ENCODE assay signal across 9 cellular contexts in the genomic region with DNA sequence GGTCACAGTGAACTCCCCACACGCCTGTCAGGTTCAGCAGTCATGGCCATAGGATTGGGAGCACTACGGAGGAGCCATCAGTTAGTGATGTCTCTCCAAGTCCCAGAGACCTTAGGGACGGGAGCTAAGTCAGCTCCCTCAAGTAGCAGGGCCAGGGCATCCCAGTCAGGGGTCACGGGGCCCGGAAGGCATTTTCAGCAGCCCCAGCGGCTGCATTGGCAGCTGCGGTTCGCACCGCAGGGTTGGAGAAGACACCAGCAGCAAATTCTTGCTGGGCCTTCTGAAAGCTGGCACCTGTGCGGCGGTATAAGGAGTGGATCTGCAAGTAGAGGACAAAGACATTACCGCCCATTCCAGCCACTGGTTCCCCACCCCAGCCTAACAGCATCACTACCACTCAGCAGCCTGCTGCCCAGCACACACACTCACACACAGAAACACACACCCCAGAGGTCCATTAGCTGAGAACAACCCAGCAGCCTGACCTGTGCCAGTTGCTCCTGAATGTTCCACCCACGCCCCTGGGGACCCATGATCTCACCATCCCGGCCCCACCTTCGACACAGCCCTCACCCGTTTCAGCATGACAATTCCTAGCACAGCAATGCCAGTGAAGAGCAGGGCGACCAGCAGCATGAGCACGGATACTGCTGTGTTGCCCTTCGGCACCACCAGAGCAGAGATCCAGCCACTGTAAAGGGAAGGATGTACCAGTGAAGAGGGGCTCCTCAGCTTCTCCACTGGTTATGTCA. TPM values are rescaled to one million over a fixed set of nuclear protein-coding genes. Genes with fewer than 3 reads are reported as not detected.
DNase-seq lines count a peak whose midpoint lies in the region; ATAC-seq, FAIRE-seq and TF ChIP-seq lines count a peak whose summit lies in the region.
"Had no signal": no experiment of that assay in that cellular context is flagged by ENCODE, and none has a peak within 500 bp of the region (broad histone marks: within the 10 kb centered on the region; RNA-seq: fewer than 3 reads in every experiment).

No MANE protein-coding gene starts in this region.

- FAIRE-seq in H54 (lab: Jason Lieb, UNC) = no peak

- H3K4me3 ChIP-seq in iPS-18a (ENCODE audit: low read length) = peak overlapping the region; percentile 67

- H3K36me3 ChIP-seq in iPS-18a (ENCODE audit: control insufficient read depth, low read depth, low read length) = peaks cover 9% of the 10 kb centered on the region

- no peak overlapping the region for H3K9ac ChIP-seq in iPS-18a (ENCODE audit: low read length)

- no peak for ATAC-seq in activated naive CD8-positive, alpha-beta T cell treated with anti-CD3 and anti-CD28 coated beads, Interleukin-2, amount 10 ng/mL, durations not matched to agents 7 days and 5 days (ENCODE audit: low read depth)
- ATAC-seq in stimulated activated effector memory CD8-positive, alpha-beta T cell treated with anti-CD3 and anti-CD28 coated beads, Interleukin-12 subunit alpha, Interleukin-12 subunit beta, amount 100 ng/mL, for 72 hours = no peak

- no peaks in the 10 kb centered on the region for H3K27me3 ChIP-seq in iPS-18a (ENCODE audit: control insufficient read depth, insufficient read depth, low read length)
- H3K27me3 ChIP-seq: brain microvascular endothelial cell had no signal

- peaks cover 55% of the 10 kb centered on the region for H3K4me1 Mint-ChIP-seq in HFFc6 (ENCODE audit: low read depth)
- H3K4me1 Mint-ChIP-seq in activated naive CD8-positive, alpha-beta T cell treated with anti-CD3 and anti-CD28 coated beads, Interleukin-2, amount 10 ng/mL, durations not matched to agents 7 days and 5 days = peaks cover 20% of the 10 kb centered on the region
- H3K4me1 Mint-ChIP-seq in stimulated activated effector memory CD8-positive, alpha-beta T cell treated with anti-CD3 and anti-CD28 coated beads, Interleukin-12 subunit alpha, Interleukin-12 subunit beta, amount 100 ng/mL, for 72 hours = peaks cover 57% of the 10 kb centered on the region

- H3K36me3 Mint-ChIP-seq in HFFc6 (ENCODE audit: low read depth) = peaks cover 18% of the 10 kb centered on the region
- H3K36me3 Mint-ChIP-seq in activated naive CD8-positive, alpha-beta T cell treated with anti-CD3 and anti-CD28 coated beads, Interleukin-2, amount 10 ng/mL, durations not matched to agents 7 days and 5 days = peaks cover 8% of the 10 kb centered on the region
- H3K36me3 Mint-ChIP-seq in stimulated activated effector memory CD8-positive, alpha-beta T cell treated with anti-CD3 and anti-CD28 coated beads, Interleukin-12 subunit alpha, Interleukin-12 subunit beta, amount 100 ng/mL, for 72 hours = peaks cover 56% of the 10 kb centered on the region

- H3K9me3 ChIP-seq in iPS-18a (ENCODE audit: control insufficient read depth, low read depth, low read length) = no peaks in the 10 kb centered on the region

- no peak overlapping the region for H3K27ac ChIP-seq in iPS-18a (ENCODE audit: low read length)

- H3K27ac Mint-ChIP-seq in HFFc6 = peak overlapping the region; percentile 91
- H3K27ac Mint-ChIP-seq in activated naive CD8-positive, alpha-beta T cell treated with anti-CD3 and anti-CD28 coated beads, Interleukin-2, amount 10 ng/mL, durations not matched to agents 7 days and 5 days = peak overlapping the region; percentile 59
- H3K27ac Mint-ChIP-seq in stimulated activated effector memory CD8-positive, alpha-beta T cell treated with anti-CD3 and anti-CD28 coated beads, Interleukin-12 subunit alpha, Interleukin-12 subunit beta, amount 100 ng/mL, for 72 hours = peak overlapping the region; percentile 73

- POLR2A ChIA-PET in activated naive CD8-positive, alpha-beta T cell treated with anti-CD3 and anti-CD28 coated beads, Interleukin-2, amount 10 ng/mL, durations not matched to agents 7 days and 5 days (lab: Charles Lee) = interaction anchor here (1.0 to 2.5 kb wide), 3 partner anchors 12 to 67 kb away, joined by 4 to 7 read pairs (median 4); a partner anchor contains a TSS

- H3K9me3 Mint-ChIP-seq in HFFc6 = no peaks in the 10 kb centered on the region
- no peaks in the 10 kb centered on the region for H3K9me3 Mint-ChIP-seq in activated naive CD8-positive, alpha-beta T cell treated with anti-CD3 and anti-CD28 coated beads, Interleukin-2, amount 10 ng/mL, durations not matched to agents 7 days and 5 days
- H3K9me3 Mint-ChIP-seq in stimulated activated effector memory CD8-positive, alpha-beta T cell treated with anti-CD3 and anti-CD28 coated beads, Interleukin-12 subunit alpha, Interleukin-12 subunit beta, amount 100 ng/mL, for 72 hours = no peaks in the 10 kb centered on the region

- no peak for TF ChIP-seq CTCF in HFFc6 (IDR thresholded peaks at IDR 0.05)

- H3K4me3 Mint-ChIP-seq in HFFc6 = peak overlapping the region; percentile 90
- peak overlapping the region; percentile 80 for H3K4me3 Mint-ChIP-seq in activated naive CD8-positive, alpha-beta T cell treated with anti-CD3 and anti-CD28 coated beads, Interleukin-2, amount 10 ng/mL, durations not matched to agents 7 days and 5 days
- H3K4me3 Mint-ChIP-seq in stimulated activated effector memory CD8-positive, alpha-beta T cell treated with anti-CD3 and anti-CD28 coated beads, Interleukin-12 subunit alpha, Interleukin-12 subunit beta, amount 100 ng/mL, for 72 hours = peak overlapping the region; percentile 78

- H3K27me3 Mint-ChIP-seq in HFFc6 (ENCODE audit: insufficient read depth) = peaks cover 2% of the 10 kb centered on the region
- H3K27me3 Mint-ChIP-seq in activated naive CD8-positive, alpha-beta T cell treated with anti-CD3 and anti-CD28 coated beads, Interleukin-2, amount 10 ng/mL, durations not matched to agents 7 days and 5 days = no peaks in the 10 kb centered on the region

- no peaks in the 10 kb centered on the region for H3K4me1 ChIP-seq in iPS-18a (ENCODE audit: control insufficient read depth, low read depth, low read length)

- TF ChIP-seq POLR2A in H54 (IDR thresholded peaks at IDR 0.05; ENCODE audit: low read depth, low read length) = no peak

- DNase-seq in HFFc6 (no peak), NCI-H2227 (lab: John Stamatoyannopoulos, UW; ENCODE audit: unreplicated experiment) (no peak), H54 (ENCODE audit: insufficient read length, low spot score) (no peak), T1000 (lab: John Stamatoyannopoulos, UW) (no peak), NCI-H226 (no peak)
- no peak for DNase-seq in activated naive CD8-positive, alpha-beta T cell treated with anti-CD3 and anti-CD28 coated beads, Interleukin-2, amount 10 ng/mL, durations not matched to agents 7 days and 5 days
- no peak for DNase-seq in stimulated activated effector memory CD8-positive, alpha-beta T cell treated with anti-CD3 and anti-CD28 coated beads, Interleukin-12 subunit alpha, Interleukin-12 subunit beta, amount 100 ng/mL, for 72 hours (ENCODE audit: low spot score in 2 of 2)

RNA-seq across cellular contexts. Expression of a gene that starts 1.0 kb away (rescaled TPM):
- total RNA-seq in HFFc6 (2021; fragmentation: NEBNext Ultra II Directional; extraction: Animal tissue kit (Norgen Biotek cat#: 25700)) = 10 to 100 TPM; 53.6 to 81.3 (median 58.8) TPM
- total RNA-seq in activated naive CD8-positive, alpha-beta T cell treated with anti-CD3 and anti-CD28 coated beads, Interleukin-2, amount 10 ng/mL, durations not matched to agents 7 days and 5 days = 10 to 100 TPM; 26.0 to 29.4 TPM

RNA-seq across cellular contexts. Expression of a gene that starts 5.9 kb away (rescaled TPM):
- 100 to 1,000 TPM; 125 to 150 (median 135) TPM for total RNA-seq in HFFc6 (2021; fragmentation: NEBNext Ultra II Directional; extraction: Animal tissue kit (Norgen Biotek cat#: 25700))
- total RNA-seq in activated naive CD8-positive, alpha-beta T cell treated with anti-CD3 and anti-CD28 coated beads, Interleukin-2, amount 10 ng/mL, durations not matched to agents 7 days and 5 days = 10 to 100 TPM; 81.7 to 84.2 TPM

RNA-seq across cellular contexts. Expression of a gene that starts 17.0 kb away (rescaled TPM):
- total RNA-seq in HFFc6 (2021; fragmentation: NEBNext Ultra II Directional; extraction: Animal tissue kit (Norgen Biotek cat#: 25700)) = 10 to 100 TPM; 24.8 to 32.8 (median 30.0) TPM
- 100 to 1,000 TPM; 110 to 112 TPM for total RNA-seq in activated naive CD8-positive, alpha-beta T cell treated with anti-CD3 and anti-CD28 coated beads, Interleukin-2, amount 10 ng/mL, durations not matched to agents 7 days and 5 days

RNA-seq across cellular contexts. Expression of a gene that starts 21.0 kb away (rescaled TPM):
- total RNA-seq in HFFc6 (2021; fragmentation: NEBNext Ultra II Directional; extraction: Animal tissue kit (Norgen Biotek cat#: 25700)) = 1 to 10 TPM; 1.3 to 1.6 (median 1.5) TPM
- 1 to 10 TPM; 5.0 to 6.7 TPM for total RNA-seq in activated naive CD8-positive, alpha-beta T cell treated with anti-CD3 and anti-CD28 coated beads, Interleukin-2, amount 10 ng/mL, durations not matched to agents 7 days and 5 days

RNA-seq across cellular contexts. Expression of a gene that starts 45.0 kb away (rescaled TPM):
- total RNA-seq in HFFc6 (2021; fragmentation: NEBNext Ultra II Directional; extraction: Animal tissue kit (Norgen Biotek cat#: 25700)) = not detected
- total RNA-seq in activated naive CD8-positive, alpha-beta T cell treated with anti-CD3 and anti-CD28 coated beads, Interleukin-2, amount 10 ng/mL, durations not matched to agents 7 days and 5 days = not detected
